ENCODE assay signal across 1 cellular context in the genomic region with DNA sequence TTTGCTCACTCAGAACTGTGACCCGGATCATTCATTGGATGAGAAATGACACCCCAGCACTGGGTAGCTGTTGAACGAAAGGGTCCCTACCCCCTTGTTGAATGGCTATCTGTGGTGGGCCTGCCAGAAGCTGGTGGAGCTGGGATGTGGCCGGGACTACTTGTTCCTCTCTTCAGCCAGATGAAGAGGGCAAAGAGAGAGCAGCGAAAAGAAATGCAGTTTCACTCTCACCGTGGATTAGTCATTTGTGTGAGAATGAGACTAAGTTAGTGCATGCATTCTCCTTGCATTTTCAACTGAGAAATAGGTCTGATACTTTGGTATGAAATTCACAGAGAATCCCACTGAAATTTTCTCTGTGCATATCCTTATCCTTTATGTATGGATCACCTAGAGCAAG.
TF ChIP-seq lines count a peak whose summit lies in the region.

No MANE protein-coding gene starts in this region.

TF ChIP-seq in IMR-90, 13 proteins besides CTCF, POLR2A, EP300 and RAD21:
- TF ChIP-seq, protein P1, sequence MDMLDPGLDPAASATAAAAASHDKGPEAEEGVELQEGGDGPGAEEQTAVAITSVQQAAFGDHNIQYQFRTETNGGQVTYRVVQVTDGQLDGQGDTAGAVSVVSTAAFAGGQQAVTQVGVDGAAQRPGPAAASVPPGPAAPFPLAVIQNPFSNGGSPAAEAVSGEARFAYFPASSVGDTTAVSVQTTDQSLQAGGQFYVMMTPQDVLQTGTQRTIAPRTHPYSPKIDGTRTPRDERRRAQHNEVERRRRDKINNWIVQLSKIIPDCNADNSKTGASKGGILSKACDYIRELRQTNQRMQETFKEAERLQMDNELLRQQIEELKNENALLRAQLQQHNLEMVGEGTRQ (IDR thresholded peaks at IDR 0.05; ENCODE audit: low read depth, low read length): no peak
- TF ChIP-seq FOS (IDR thresholded peaks at IDR 0.05; ENCODE audit: low read depth, low read length) (no peak), NFE2L2 (IDR thresholded peaks at IDR 0.05; ENCODE audit: low read depth, low read length) (no peak), MAFK (IDR thresholded peaks at IDR 0.05; ENCODE audit: low read depth, low read length) (no peak), RFX5 (IDR thresholded peaks at IDR 0.05; ENCODE audit: low read depth, low read length) (no peak), MXI1 (IDR thresholded peaks at IDR 0.05; ENCODE audit: borderline replicate concordance, low read depth, low read length) (no peak), RCOR1 (IDR thresholded peaks at IDR 0.05; ENCODE audit: insufficient replicate concordance, low read length) (no peak), CHD1 (IDR thresholded peaks at IDR 0.05; ENCODE audit: low read depth, low read length) (no peak), BHLHE40 (IDR thresholded peaks at IDR 0.05; ENCODE audit: low read depth, low read length) (no peak), SMC3 (IDR thresholded peaks at IDR 0.05; ENCODE audit: low read depth, low read length) (no peak), CEBPB (IDR thresholded peaks at IDR 0.05; ENCODE audit: low read depth, low read length) (no peak), MAZ (IDR thresholded peaks at IDR 0.05; ENCODE audit: borderline replicate concordance, low read depth, low read length) (no peak)
- TF ChIP-seq, protein P2, sequence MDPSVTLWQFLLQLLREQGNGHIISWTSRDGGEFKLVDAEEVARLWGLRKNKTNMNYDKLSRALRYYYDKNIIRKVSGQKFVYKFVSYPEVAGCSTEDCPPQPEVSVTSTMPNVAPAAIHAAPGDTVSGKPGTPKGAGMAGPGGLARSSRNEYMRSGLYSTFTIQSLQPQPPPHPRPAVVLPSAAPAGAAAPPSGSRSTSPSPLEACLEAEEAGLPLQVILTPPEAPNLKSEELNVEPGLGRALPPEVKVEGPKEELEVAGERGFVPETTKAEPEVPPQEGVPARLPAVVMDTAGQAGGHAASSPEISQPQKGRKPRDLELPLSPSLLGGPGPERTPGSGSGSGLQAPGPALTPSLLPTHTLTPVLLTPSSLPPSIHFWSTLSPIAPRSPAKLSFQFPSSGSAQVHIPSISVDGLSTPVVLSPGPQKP (IDR thresholded peaks at IDR 0.05; ENCODE audit: borderline replicate concordance, low read depth, low read length): no peak
